Comparison of ENCODE assay signal across 7 cellular contexts in genomic region chr19:1355258-1355973, GRCh38. TPM values are rescaled to one million over a fixed set of nuclear protein-coding genes. Genes with fewer than 3 reads are reported as not detected.
DNase-seq lines count a peak whose midpoint lies in the region; ATAC-seq and TF ChIP-seq lines count a peak whose summit lies in the region.

No MANE protein-coding gene starts in this region.

- H3K4me3 Mint-ChIP-seq in naive thymus-derived CD8-positive, alpha-beta T cell = peak overlapping the region; percentile 72 to 96 (median 87)

- ATAC-seq in RWPE2 (ENCODE audit: low read depth) (no peak), GM18861 (IDR thresholded peaks at IDR 0.05; ENCODE audit: unreplicated experiment) (no peak), GM19467 (IDR thresholded peaks at IDR 0.05; ENCODE audit: unreplicated experiment) (no peak)
- no peak for ATAC-seq in naive thymus-derived CD8-positive, alpha-beta T cell

- no peaks in the 10 kb centered on the region for H3K9me3 Mint-ChIP-seq in naive thymus-derived CD8-positive, alpha-beta T cell

- DNase-seq in GM19238 (ENCODE audit: insufficient read length, low spot score) (peak; percentile 33), RWPE2 (ENCODE audit: low spot score) (no peak)
- DNase-seq in naive thymus-derived CD8-positive, alpha-beta T cell = no peak
- DNase-seq in activated CD4-positive, CD25-positive, alpha-beta regulatory T cell treated with anti-CD3 and anti-CD28 coated beads, Interleukin-2, amount 50 U/mL, for 72 hours = no peak

- peak overlapping the region; percentile 12 to 90 (median 78) for H3K27ac Mint-ChIP-seq in naive thymus-derived CD8-positive, alpha-beta T cell

- H3K9ac ChIP-seq in endocrine pancreas (ENCODE audit: control insufficient read depth, insufficient read depth, low read length) = peak overlapping the region; percentile 3

- H3K4me1 Mint-ChIP-seq in naive thymus-derived CD8-positive, alpha-beta T cell = peaks cover 11 to 25% (median 16%) of the 10 kb centered on the region in 4 donors

- H3K27me3 Mint-ChIP-seq in naive thymus-derived CD8-positive, alpha-beta T cell = no peaks in the 10 kb centered on the region

- H3K27me3 ChIP-seq in RWPE2 (ENCODE audit: insufficient read depth, poor library complexity, severe bottlenecking) (no peaks in the 10 kb centered on the region), endocrine pancreas (ENCODE audit: control insufficient read depth, insufficient read depth, low read length) (no peaks in the 10 kb centered on the region)

- H3K9me3 ChIP-seq in RWPE2 (ENCODE audit: severe bottlenecking) = no peaks in the 10 kb centered on the region
- H3K9me3 ChIP-seq in endocrine pancreas (ENCODE audit: control insufficient read depth, low read length) = no peaks in the 10 kb centered on the region

- H3K4me3 ChIP-seq in RWPE2 (ENCODE audit: severe bottlenecking) = peak overlapping the region; percentile 76
- H3K4me3 ChIP-seq in endocrine pancreas (ENCODE audit: control insufficient read depth, insufficient read depth, low read length) = peak overlapping the region; percentile 15

- peaks cover 0 to 35% (median 13%) of the 10 kb centered on the region in 3 donors for H3K36me3 Mint-ChIP-seq in naive thymus-derived CD8-positive, alpha-beta T cell

- POLR2A ChIA-PET in naive thymus-derived CD8-positive, alpha-beta T cell (lab: Charles Lee) = interaction anchor here (0.6 to 2.3 kb wide), 12 partner anchors 8 to 446 kb away, joined by 3 to 16 read pairs (median 3); partner anchors contain the start of genes CIRBP, FAM174C and NDUFS7

- no peak for TF ChIP-seq CTCF in RWPE2 (IDR thresholded peaks at IDR 0.05; ENCODE audit: poor library complexity, severe bottlenecking)

- H3K4me1 ChIP-seq in RWPE2 (ENCODE audit: insufficient read depth, poor library complexity, severe bottlenecking) = peaks cover 4% of the 10 kb centered on the region
- H3K4me1 ChIP-seq in endocrine pancreas (ENCODE audit: control insufficient read depth, insufficient read depth, low read length) = no peaks in the 10 kb centered on the region

- H3K27ac ChIP-seq in RWPE2 (ENCODE audit: poor library complexity, severe bottlenecking) = peak overlapping the region; percentile 56

- peaks cover 39% of the 10 kb centered on the region for H3K36me3 ChIP-seq in RWPE2 (ENCODE audit: low read depth)
- H3K36me3 ChIP-seq in endocrine pancreas (ENCODE audit: control insufficient read depth, insufficient read depth, low read length) = peaks cover 2% of the 10 kb centered on the region

RNA-seq across cellular contexts. Expression of gene NDUFS7, which starts 28.3 kb away (rescaled TPM):
- 10 to 100 TPM; 65.3 to 74.3 TPM for total RNA-seq in naive thymus-derived CD8-positive, alpha-beta T cell
- polyA plus RNA-seq in naive thymus-derived CD8-positive, alpha-beta T cell = 100 to 1,000 TPM; 211 to 233 (median 215) TPM

RNA-seq across cellular contexts. Expression of gene GAMT, which starts 45.9 kb away (rescaled TPM):
- 10 to 100 TPM; 14.0 to 18.0 TPM for total RNA-seq in naive thymus-derived CD8-positive, alpha-beta T cell
- 10 to 100 TPM; 29.4 to 33.6 (median 30.7) TPM for polyA plus RNA-seq in naive thymus-derived CD8-positive, alpha-beta T cell

RNA-seq across cellular contexts. Expression of gene DAZAP1, which starts 52.0 kb away (rescaled TPM):
- total RNA-seq in naive thymus-derived CD8-positive, alpha-beta T cell = 100 to 1,000 TPM; 166 TPM
- polyA plus RNA-seq in naive thymus-derived CD8-positive, alpha-beta T cell = 1 to 10 TPM; 5.9 to 8.5 (median 7.5) TPM
